In the genomic region with DNA sequence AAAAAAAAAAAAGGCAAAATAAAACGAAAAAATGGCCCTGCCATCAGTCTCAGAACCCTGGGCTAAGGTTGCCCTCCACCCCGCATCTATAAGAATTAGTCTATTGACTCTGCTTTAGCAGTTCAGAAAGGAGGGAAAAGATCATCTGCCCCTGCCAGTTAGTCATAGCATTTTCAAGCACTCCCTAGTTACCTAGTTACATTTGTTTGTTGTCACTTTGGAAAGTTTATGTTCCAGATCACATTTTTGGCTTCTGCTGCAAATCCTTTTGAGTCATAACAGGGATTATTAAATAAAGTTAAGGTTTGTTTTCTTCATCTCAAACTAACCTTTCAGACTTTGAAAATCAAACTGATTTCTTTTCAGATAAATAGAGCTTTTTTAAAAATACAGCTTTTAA, we compare ENCODE assay signal across 9 cellular contexts. TPM values are rescaled to one million over a fixed set of nuclear protein-coding genes. Genes with fewer than 3 reads are reported as not detected.
A peak's percentile ranks its signal among the peaks of the same experiment; 100 is the strongest.
DNase-seq lines count a peak whose midpoint lies in the region; ATAC-seq lines count a peak whose summit lies in the region.
"Had no signal": no experiment of that assay in that cellular context is flagged by ENCODE, and none has a peak within 500 bp of the region (broad histone marks: within the 10 kb centered on the region; RNA-seq: fewer than 3 reads in every experiment).

No MANE protein-coding gene starts in this region.

- peak; percentile 59 for ATAC-seq in sciatic nerve

- DNase-seq in Daoy (ENCODE audit: low read depth) (peak; percentile 49), SW480 (ENCODE audit: low spot score) (peak; percentile 13), foreskin melanocyte (peak; percentile 16), sciatic nerve (ENCODE audit: low spot score) (no peak), AML-193 (lab: John Stamatoyannopoulos, UW) (no peak), HuH-7.5 (ENCODE audit: low spot score) (no peak), HUDEP-2 (lab: John Stamatoyannopoulos, UW; ENCODE audit: unreplicated experiment in 76 of 76) (no peak), NCI-H1105 treated with DMSO at 0.1 percent for 48 hours (lab: John Stamatoyannopoulos, UW) (no peak)
- DNase-seq: psoas muscle had no signal

- intact Hi-C loops in sciatic nerve (cut with DNase I) = no loop called here

RNA-seq across cellular contexts. Expression of a gene that starts 52.1 kb away (rescaled TPM):
- total RNA-seq in Daoy (2014; rRNA removed; shearing (Covaris generic)) = not detected in 2 replicates
- total RNA-seq in sciatic nerve = 36.7 TPM

RNA-seq across cellular contexts. Expression of a gene that starts 60.0 kb away (rescaled TPM):
- 20.3 and 29.1 TPM in 2 replicates for total RNA-seq in Daoy (2014; rRNA removed; shearing (Covaris generic))
- 45.8 TPM for total RNA-seq in sciatic nerve

Comparison
In these comparisons a context has a peak if more than half of its experiments do, and no peak if none do; other contexts are left out.
1. DNase-seq: peak in Daoy (single experiment), SW480 (single experiment) and foreskin melanocyte (single experiment); none in sciatic nerve (single experiment), AML-193 (0 of 2), HuH-7.5 (single experiment), HUDEP-2 (0 of 76) and NCI-H1105 treated with DMSO at 0.1 percent for 48 hours (single experiment).
2. RNA of a gene that starts 52.1 kb away (total RNA-seq): 36.7 TPM in sciatic nerve (single experiment); not detected in Daoy; every median in the first group is over 10 times any median in the second.